ENCODE assay signal across 9 cellular contexts in genomic region chr15:67915374-67916050, GRCh38.
DNase-seq lines count a peak whose midpoint lies in the region; ATAC-seq and TF ChIP-seq lines count a peak whose summit lies in the region.
"Had no signal": no experiment of that assay in that cellular context is flagged by ENCODE, and none has a peak within 500 bp of the region (broad histone marks: within the 10 kb centered on the region; RNA-seq: fewer than 3 reads in every experiment).

No MANE protein-coding gene starts in this region.

- H3K9me3 ChIP-seq in spleen: peaks cover 0 to 29% (median 18%) of the 10 kb centered on the region in 8 donors
- peaks cover 0 to 9% (median 0%) of the 10 kb centered on the region in 3 experiments for H3K9me3 ChIP-seq in naive thymus-derived CD4-positive, alpha-beta T cell (ENCODE audit: control insufficient read depth in 2 of 3, low read length in 3 of 3)

- TF ChIP-seq CTCF in spleen (IDR thresholded peaks at IDR 0.05 in 8 of 11, conservative IDR thresholded peaks at IDR 0.05 in 3 of 11): no peak
- no peak for TF ChIP-seq CTCF in activated CD8-positive, alpha-beta T cell treated with anti-CD3 and anti-CD28 coated beads for 36 hours (IDR thresholded peaks at IDR 0.05)

- POLR2A ChIA-PET in naive thymus-derived CD4-positive, alpha-beta T cell (lab: Charles Lee): no interaction called here
- POLR2A ChIA-PET in activated CD8-positive, alpha-beta T cell treated with anti-CD3 and anti-CD28 coated beads for 36 hours (lab: Charles Lee): no interaction called here

- WGBS in spleen, 5 donors: 71 to 84% (median 76%) methylated on average over 7 of the region's 7 CpGs

- no peak for TF ChIP-seq POLR2A in spleen (IDR thresholded peaks at IDR 0.05)

- H3K36me3 ChIP-seq in spleen: no peaks in the 10 kb centered on the region
- no peaks in the 10 kb centered on the region for H3K36me3 ChIP-seq in naive thymus-derived CD4-positive, alpha-beta T cell (ENCODE audit: control insufficient read depth in 2 of 3, insufficient read depth in 3 of 3, low read length in 3 of 3)

- no peak for ATAC-seq in GM18909 (IDR thresholded peaks at IDR 0.05; ENCODE audit: poor library complexity, unreplicated experiment)
- ATAC-seq in naive thymus-derived CD4-positive, alpha-beta T cell: no peak
- no peak for ATAC-seq in activated CD8-positive, alpha-beta T cell treated with anti-CD3 and anti-CD28 coated beads for 36 hours
- ATAC-seq: foreskin keratinocyte had no signal

- no peak overlapping the region for H3K4me3 ChIP-seq in spleen
- H3K4me3 ChIP-seq in naive thymus-derived CD4-positive, alpha-beta T cell (ENCODE audit: low read length): no peak overlapping the region

- H3K27ac ChIP-seq in spleen: peak overlapping the region in 6 of 8 donors; percentile 16 to 62 (median 36)
- no peak overlapping the region for H3K27ac ChIP-seq in naive thymus-derived CD4-positive, alpha-beta T cell (ENCODE audit: low read depth, low read length)
- H3K27ac ChIP-seq: foreskin keratinocyte had no signal

- intact Hi-C loops in spleen (cut with DNase I; ENCODE audit: low total_unique reads): no loop called here
- intact Hi-C loops in naive thymus-derived CD4-positive, alpha-beta T cell (cut with micrococcal nuclease): no loop called here
- intact Hi-C loops in activated CD8-positive, alpha-beta T cell treated with anti-CD3 and anti-CD28 coated beads for 36 hours (cut with micrococcal nuclease): no loop called here

- H3K4me1 Mint-ChIP-seq in naive thymus-derived CD4-positive, alpha-beta T cell: peaks cover 0 to 3% (median 0%) of the 10 kb centered on the region in 7 donors
- H3K4me1 Mint-ChIP-seq in activated CD8-positive, alpha-beta T cell treated with anti-CD3 and anti-CD28 coated beads for 36 hours (ENCODE audit: low read depth): no peaks in the 10 kb centered on the region

- no peak overlapping the region for H3K27ac Mint-ChIP-seq in naive thymus-derived CD4-positive, alpha-beta T cell
- no peak overlapping the region for H3K27ac Mint-ChIP-seq in activated CD8-positive, alpha-beta T cell treated with anti-CD3 and anti-CD28 coated beads for 36 hours

- H3K4me3 Mint-ChIP-seq in naive thymus-derived CD4-positive, alpha-beta T cell: no peak overlapping the region
- H3K4me3 Mint-ChIP-seq in activated CD8-positive, alpha-beta T cell treated with anti-CD3 and anti-CD28 coated beads for 36 hours: no peak overlapping the region

- peaks cover 0 to 9% (median 4%) of the 10 kb centered on the region in 5 donors for H3K36me3 Mint-ChIP-seq in naive thymus-derived CD4-positive, alpha-beta T cell
- no peaks in the 10 kb centered on the region for H3K36me3 Mint-ChIP-seq in activated CD8-positive, alpha-beta T cell treated with anti-CD3 and anti-CD28 coated beads for 36 hours (ENCODE audit: low read depth)

- no peaks in the 10 kb centered on the region for H3K27me3 ChIP-seq in spleen (replicated peaks in 1 of 7)
- H3K27me3 ChIP-seq in naive thymus-derived CD4-positive, alpha-beta T cell (ENCODE audit: control insufficient read depth in 2 of 2, insufficient read depth in 2 of 2, low read length in 2 of 2): no peaks in the 10 kb centered on the region
- H3K27me3 ChIP-seq: foreskin keratinocyte had no signal

- DNase-seq in NCI-H1092 (lab: John Stamatoyannopoulos, UW) (peak; percentile 87), amniotic epithelial cell (ENCODE audit: low read depth) (peak; percentile 27), inferior parietal cortex (ENCODE audit: extremely low spot score) (peak; percentile 31), spleen (no peak), NOMO-1 treated with dmso at 0.1 percent for 144 hours (lab: John Stamatoyannopoulos, UW; ENCODE audit: unreplicated experiment) (no peak)
- no peak for DNase-seq in naive thymus-derived CD4-positive, alpha-beta T cell
- no peak for DNase-seq in activated CD8-positive, alpha-beta T cell treated with anti-CD3 and anti-CD28 coated beads for 36 hours
- DNase-seq: foreskin keratinocyte had no signal

- CTCF ChIA-PET in naive thymus-derived CD4-positive, alpha-beta T cell (lab: Charles Lee): no interaction called here
- CTCF ChIA-PET in activated CD8-positive, alpha-beta T cell treated with anti-CD3 and anti-CD28 coated beads for 36 hours (lab: Charles Lee): no interaction called here

- H3K4me1 ChIP-seq in spleen: peaks cover 0 to 7% (median 0%) of the 10 kb centered on the region in 6 donors
- no peaks in the 10 kb centered on the region for H3K4me1 ChIP-seq in naive thymus-derived CD4-positive, alpha-beta T cell (ENCODE audit: control insufficient read depth in 2 of 2, insufficient read depth in 2 of 2, low read length in 2 of 2)
- H3K4me1 ChIP-seq: foreskin keratinocyte had no signal

- peaks cover 0 to 12% (median 4%) of the 10 kb centered on the region in 5 donors for H3K27me3 Mint-ChIP-seq in naive thymus-derived CD4-positive, alpha-beta T cell
- H3K27me3 Mint-ChIP-seq in activated CD8-positive, alpha-beta T cell treated with anti-CD3 and anti-CD28 coated beads for 36 hours: no peaks in the 10 kb centered on the region

- H3K9me3 Mint-ChIP-seq in naive thymus-derived CD4-positive, alpha-beta T cell: peaks cover 0 to 40% (median 7%) of the 10 kb centered on the region in 11 donors
- no peaks in the 10 kb centered on the region for H3K9me3 Mint-ChIP-seq in activated CD8-positive, alpha-beta T cell treated with anti-CD3 and anti-CD28 coated beads for 36 hours

Comparison
In these comparisons a context has a peak if more than half of its experiments do, and no peak if none do; other contexts are left out.
1. DNase-seq: peak in NCI-H1092 (single experiment), amniotic epithelial cell (single experiment) and inferior parietal cortex (single experiment); none in spleen (single experiment), NOMO-1 treated with dmso at 0.1 percent for 144 hours (single experiment), naive thymus-derived CD4-positive, alpha-beta T cell (0 of 9) and activated CD8-positive, alpha-beta T cell treated with anti-CD3 and anti-CD28 coated beads for 36 hours (single experiment).